ENCODE assay signal across 1 cellular context in genomic region chr1:233885196-233886028, GRCh38.
TF ChIP-seq lines count a peak whose summit lies in the region.

No MANE protein-coding gene starts in this region.

TF ChIP-seq in HepG2, 621 proteins besides CTCF, POLR2A, EP300 and RAD21 (continued from another document):
- no peak for TF ChIP-seq ZBTB26 (CRISPR knock-in tag; IDR thresholded peaks at IDR 0.05; ENCODE audit: borderline replicate concordance)
- no peak for TF ChIP-seq IRF1 (CRISPR knock-in tag; IDR thresholded peaks at IDR 0.05; ENCODE audit: low read depth)
- TF ChIP-seq HOXA3 (CRISPR knock-in tag; IDR thresholded peaks at IDR 0.05) = no peak
